Comparison of ENCODE assay signal across 20 cellular contexts in genomic region chr3:7764091-7764490, GRCh38.
"Had no signal": no experiment of that assay in that cellular context is flagged by ENCODE, and none has a peak within 500 bp of the region (broad histone marks: within the 10 kb centered on the region; RNA-seq: fewer than 3 reads in every experiment).

No MANE protein-coding gene starts in this region.

- DNase-seq: activated CD4-positive, alpha-beta T cell treated with anti-CD3 and anti-CD28 coated beads for 4 hours; activated CD8-positive, alpha-beta memory T cell treated with anti-CD3 and anti-CD28 coated beads, Interleukin-2, amount 50 U/mL, for 48 hours; activated CD8-positive, alpha-beta T cell treated with anti-CD3 and anti-CD28 coated beads for 36 hours; activated naive CD4-positive, alpha-beta T cell treated with anti-CD3 and anti-CD28 coated beads, Interleukin-2, amount 50 U/mL, for 16 hours; activated naive CD8-positive, alpha-beta T cell treated with anti-CD3 and anti-CD28 coated beads, Interleukin-2, amount 10 ng/mL, durations not matched to agents 7 days and 5 days; activated T-cell treated with anti-CD3 and anti-CD28 coated beads, Interleukin-2, amount 50 U/mL, for 1 hour; adrenal gland; anterior cingulate cortex; caudate nucleus; Karpas-422; MM.1S; NCI-H1930; NCI-H446 treated with DMSO at 0.1 percent for 48 hours; NCI-H526 treated with DMSO at 0.1 percent for 48 hours; SIG-M5; T-cell; T-helper 2 cell; T1000; WERI-Rb-1 had no signal

- ATAC-seq: activated CD8-positive, alpha-beta T cell treated with anti-CD3 and anti-CD28 coated beads for 36 hours; K562; T-cell had no signal
